In genomic region chr9:108367188-108367587, GRCh38 we compare ENCODE assay signal across 2 cellular contexts.
TF ChIP-seq lines count a peak whose summit lies in the region.

No MANE protein-coding gene starts in this region.

TF ChIP-seq in A549, 52 proteins besides CTCF, POLR2A, EP300 and RAD21 (continued from another document):
- TF ChIP-seq ELK1 (IDR thresholded peaks at IDR 0.05; ENCODE audit: low read depth, low read length) (no peak), SMC3 (IDR thresholded peaks at IDR 0.05) (no peak), ZSCAN20 (CRISPR knock-in tag; IDR thresholded peaks at IDR 0.05) (no peak), FOXS1 (CRISPR knock-in tag; IDR thresholded peaks at IDR 0.05) (no peak), HOXB5 (CRISPR knock-in tag; IDR thresholded peaks at IDR 0.05) (no peak)

TF ChIP-seq in K562, 482 proteins besides CTCF, POLR2A, EP300 and RAD21 (continued from another document):
- TF ChIP-seq, protein P1, sequence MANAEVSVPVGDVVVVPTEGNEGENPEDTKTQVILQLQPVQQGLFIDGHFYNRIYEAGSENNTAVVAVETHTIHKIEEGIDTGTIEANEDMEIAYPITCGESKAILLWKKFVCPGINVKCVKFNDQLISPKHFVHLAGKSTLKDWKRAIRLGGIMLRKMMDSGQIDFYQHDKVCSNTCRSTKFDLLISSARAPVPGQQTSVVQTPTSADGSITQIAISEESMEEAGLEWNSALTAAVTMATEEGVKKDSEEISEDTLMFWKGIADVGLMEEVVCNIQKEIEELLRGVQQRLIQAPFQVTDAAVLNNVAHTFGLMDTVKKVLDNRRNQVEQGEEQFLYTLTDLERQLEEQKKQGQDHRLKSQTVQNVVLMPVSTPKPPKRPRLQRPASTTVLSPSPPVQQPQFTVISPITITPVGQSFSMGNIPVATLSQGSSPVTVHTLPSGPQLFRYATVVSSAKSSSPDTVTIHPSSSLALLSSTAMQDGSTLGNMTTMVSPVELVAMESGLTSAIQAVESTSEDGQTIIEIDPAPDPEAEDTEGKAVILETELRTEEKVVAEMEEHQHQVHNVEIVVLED (CRISPR knock-in tag; IDR thresholded peaks at IDR 0.05), result no peak
TF ChIP-seq in K562: peak in this region for 1.
